Comparison of ENCODE assay signal across 13 cellular contexts in the genomic region with DNA sequence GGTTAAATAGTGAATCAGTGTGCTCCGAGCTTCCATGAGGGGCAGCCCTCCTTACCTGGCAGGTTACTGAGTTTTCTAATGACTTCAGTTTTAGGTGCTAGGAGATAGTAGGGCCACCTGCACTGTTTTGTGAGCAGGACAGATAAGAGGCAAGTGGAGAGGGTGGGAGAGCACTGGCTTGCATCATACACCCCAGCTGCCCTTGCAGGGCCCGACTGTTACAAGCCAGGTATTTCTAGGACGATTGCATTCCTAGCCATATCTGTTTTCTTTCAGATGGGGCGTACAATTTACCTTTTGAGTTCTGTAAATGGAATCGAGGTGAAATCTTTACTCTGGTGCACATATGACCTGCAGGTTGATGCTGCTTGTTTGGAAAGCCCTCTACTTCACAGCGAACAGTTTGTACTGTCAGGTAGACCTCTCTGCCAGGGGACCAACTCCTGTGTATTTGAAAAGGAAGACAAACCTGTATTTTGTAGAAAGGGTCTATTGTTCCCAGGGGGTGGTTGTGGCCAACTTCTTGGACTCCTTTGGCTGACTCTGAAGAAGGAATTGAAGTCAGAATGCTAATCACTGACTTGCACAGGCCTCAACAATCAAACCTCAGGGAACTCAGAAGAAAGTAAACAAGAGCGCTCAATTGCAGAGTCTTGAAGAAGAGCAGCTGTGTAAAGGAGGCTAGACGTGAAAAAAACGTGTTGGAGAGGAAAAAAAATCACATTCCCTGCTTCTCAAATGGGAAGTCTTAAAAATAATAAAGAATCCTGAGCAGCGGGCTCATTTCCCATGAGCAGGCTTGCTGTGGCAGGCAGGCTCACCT. TPM values are rescaled to one million over a fixed set of nuclear protein-coding genes. Genes with fewer than 3 reads are reported as not detected.
DNase-seq lines count a peak whose midpoint lies in the region; ATAC-seq and TF ChIP-seq lines count a peak whose summit lies in the region.
"Had no signal": no experiment of that assay in that cellular context is flagged by ENCODE, and none has a peak within 500 bp of the region (broad histone marks: within the 10 kb centered on the region; RNA-seq: fewer than 3 reads in every experiment).

No MANE protein-coding gene starts in this region.

- intact Hi-C loops in left ventricle myocardium superior (cut with micrococcal nuclease): no loop called here

- no peak overlapping the region for H3K4ac ChIP-seq in trophoblast cell (ENCODE audit: low read depth, low read length)

- DNase-seq in ELF-1 (ENCODE audit: low read depth, low spot score) (peak; percentile 41), left ventricle myocardium superior (no peak), trophoblast cell (no peak), CD1c-positive myeloid dendritic cell (ENCODE audit: extremely low spot score) (no peak), LoVo (ENCODE audit: low spot score) (no peak)
- DNase-seq: KG1, kidney, NCI-H2227 treated with DMSO at 0.1 percent for 48 hours, posterior cingulate gyrus had no signal

- H2BK12ac ChIP-seq in trophoblast cell (ENCODE audit: low read length): peak overlapping the region; percentile 7

- H3K79me1 ChIP-seq in trophoblast cell (ENCODE audit: low read length): peaks cover 7% of the 10 kb centered on the region

- no peaks in the 10 kb centered on the region for H3K27me3 ChIP-seq in trophoblast cell (ENCODE audit: insufficient read depth, low read length)
- H3K27me3 ChIP-seq: tibial nerve had no signal

- H3K18ac ChIP-seq in trophoblast cell (ENCODE audit: low read length): no peak overlapping the region

- peak overlapping the region; percentile 64 for H2BK120ac ChIP-seq in trophoblast cell (ENCODE audit: insufficient read depth, low read length, poor library complexity)

- H3K4me1 ChIP-seq in trophoblast cell (ENCODE audit: control insufficient read depth in 1 of 2, insufficient read depth in 2 of 2, low read length in 2 of 2): peaks cover 28 to 29% of the 10 kb centered on the region in 2 experiments

- no peaks in the 10 kb centered on the region for H3K9me3 ChIP-seq in trophoblast cell (ENCODE audit: insufficient read depth, low read depth, low read length)
- H3K9me3 ChIP-seq: tibial nerve had no signal

- H3K27ac ChIP-seq in VCaP (peak overlapping the region; percentile 23; the same call in 1 of the 2 replicates), trophoblast cell (ENCODE audit: low read depth, low read length) (peak overlapping the region; percentile 77)

- peak overlapping the region; percentile 2 for H4K91ac ChIP-seq in trophoblast cell (ENCODE audit: low read depth, low read length)

- H3K14ac ChIP-seq in trophoblast cell (ENCODE audit: low read length): no peak overlapping the region

- no peak overlapping the region for H2AFZ ChIP-seq in trophoblast cell (ENCODE audit: insufficient read depth, low read length, poor library complexity)

- no peak for TF ChIP-seq CTCF in VCaP (conservative IDR thresholded peaks at IDR 0.05)

- no peak overlapping the region for H3K9ac ChIP-seq in trophoblast cell (ENCODE audit: low read length)

- no CpG with 5 or more reads among the region's 10 CpGs for WGBS in trophoblast cell (ENCODE audit: extremely low coverage, insufficient coverage, insufficient read length)

- ATAC-seq in left ventricle myocardium superior (peak; percentile 51), HG03469 (IDR thresholded peaks at IDR 0.05; ENCODE audit: unreplicated experiment) (no peak), HG03135 (IDR thresholded peaks at IDR 0.05; ENCODE audit: unreplicated experiment) (no peak)

- H3K23ac ChIP-seq in trophoblast cell (ENCODE audit: low read length): no peak overlapping the region

- no peak overlapping the region for H4K8ac ChIP-seq in trophoblast cell (ENCODE audit: low read depth, low read length)

- no peaks in the 10 kb centered on the region for H3K36me3 ChIP-seq in trophoblast cell (ENCODE audit: control insufficient read depth in 1 of 2, insufficient read depth in 2 of 2, low read length in 2 of 2)
- H3K36me3 ChIP-seq: tibial nerve had no signal

- no peak overlapping the region for H3K4me3 ChIP-seq in trophoblast cell (ENCODE audit: low read depth, low read length)
- H3K4me3 ChIP-seq: tibial nerve had no signal

- H3K4me2 ChIP-seq in trophoblast cell (ENCODE audit: low read length): no peak overlapping the region

- no peak overlapping the region for H4K12ac ChIP-seq in trophoblast cell (ENCODE audit: low read depth, low read length)

- no peak overlapping the region for H2AK5ac ChIP-seq in trophoblast cell (ENCODE audit: low read length)

- peaks cover 1% of the 10 kb centered on the region for H3K79me2 ChIP-seq in trophoblast cell (ENCODE audit: control insufficient read depth, insufficient read depth, low read length, poor library complexity)

- H2BK5ac ChIP-seq in trophoblast cell (ENCODE audit: low read depth, low read length, poor library complexity): peak overlapping the region; percentile 65

RNA-seq across cellular contexts. Expression of a gene that starts 57.2 kb away (rescaled TPM):
- 14.7 TPM for total RNA-seq in left ventricle myocardium superior
- polyA plus RNA-seq in trophoblast cell (2013): 8.4 and 9.1 TPM in 2 replicates
